ENCODE assay signal across 12 cellular contexts in the genomic region with DNA sequence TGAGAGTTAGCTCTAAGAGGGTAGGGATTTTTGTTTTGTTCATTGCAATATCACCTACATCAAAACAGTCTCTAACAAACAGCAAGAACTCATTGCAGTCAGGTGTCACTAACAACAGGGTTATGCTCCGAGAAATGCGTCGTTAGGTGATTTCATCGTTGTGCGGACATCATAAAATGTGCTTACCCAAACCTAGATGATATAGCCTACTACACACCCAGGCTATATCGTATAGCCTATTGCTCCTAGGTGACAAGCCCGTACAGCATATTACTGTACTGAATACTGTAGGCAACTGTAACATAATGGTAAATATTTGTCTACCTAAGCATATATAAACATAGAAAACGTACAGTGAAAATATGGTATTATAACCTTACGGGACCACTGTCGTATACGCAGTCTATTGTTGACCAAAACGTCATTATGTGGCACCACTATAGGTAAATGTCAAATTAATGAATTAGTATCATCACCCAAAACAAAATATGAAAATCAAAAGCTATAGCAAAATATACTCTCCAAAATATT. TPM values are rescaled to one million over a fixed set of nuclear protein-coding genes. Genes with fewer than 3 reads are reported as not detected.
DNase-seq lines count a peak whose midpoint lies in the region; ATAC-seq and TF ChIP-seq lines count a peak whose summit lies in the region.
"Had no signal": no experiment of that assay in that cellular context is flagged by ENCODE, and none has a peak within 500 bp of the region (broad histone marks: within the 10 kb centered on the region; RNA-seq: fewer than 3 reads in every experiment).

No MANE protein-coding gene starts in this region.

- H3K27ac Mint-ChIP-seq in CD14-positive monocyte (peak overlapping the region in 4 of 7 donors; percentile 78 to 91 (median 88)), activated B cell treated with CpG ODN at 0.5 μM for 24 hours (peak overlapping the region; percentile 83)
- H3K27ac Mint-ChIP-seq: GM23338 had no signal

- no peak overlapping the region for H3K4me3 Mint-ChIP-seq in CD14-positive monocyte
- H3K4me3 Mint-ChIP-seq in activated B cell treated with CpG ODN at 0.5 μM for 24 hours = no peak overlapping the region
- H3K4me3 Mint-ChIP-seq: CD4-positive, CD25-positive, alpha-beta regulatory T cell; GM23338 had no signal

- H3K36me3 Mint-ChIP-seq in CD14-positive monocyte (no peaks in the 10 kb centered on the region), activated B cell treated with CpG ODN at 0.5 μM for 24 hours (ENCODE audit: low read depth) (no peaks in the 10 kb centered on the region)
- H3K36me3 Mint-ChIP-seq: CD4-positive, CD25-positive, alpha-beta regulatory T cell had no signal

- DNase-seq in CD14-positive monocyte (ENCODE audit: low spot score) (no peak), activated B cell treated with CpG ODN at 0.5 μM for 24 hours (no peak), left colon (no peak), transverse colon (peak; percentile 17), SW 1271 (lab: John Stamatoyannopoulos, UW) (no peak), NCI-H524 (lab: John Stamatoyannopoulos, UW) (no peak)
- DNase-seq: CD4-positive, CD25-positive, alpha-beta regulatory T cell; DMS79; H7 had no signal

- no peaks in the 10 kb centered on the region for H3K27me3 ChIP-seq in transverse colon
- H3K27me3 ChIP-seq: BLaER1 had no signal

- no peaks in the 10 kb centered on the region for H3K36me3 ChIP-seq in transverse colon
- H3K36me3 ChIP-seq: BLaER1 had no signal

- in situ Hi-C loops in transverse colon (cut with MboI; ENCODE audit: low pct_ligation_motif_present in 1 of 4, low pct_unique_long_range_greater_than_20kb in 1 of 4, low sequenced_read_pairs in 3 of 4) = no loop called here

- peaks cover 0 to 3% (median 0%) of the 10 kb centered on the region in 7 donors for H3K9me3 Mint-ChIP-seq in CD14-positive monocyte
- no peaks in the 10 kb centered on the region for H3K9me3 Mint-ChIP-seq in activated B cell treated with CpG ODN at 0.5 μM for 24 hours
- H3K9me3 Mint-ChIP-seq: CD4-positive, CD25-positive, alpha-beta regulatory T cell; GM23338 had no signal

- H3K4me1 Mint-ChIP-seq in CD14-positive monocyte (peaks cover 68% of the 10 kb centered on the region), activated B cell treated with CpG ODN at 0.5 μM for 24 hours (peaks cover 49% of the 10 kb centered on the region)

- ATAC-seq in activated B cell treated with CpG ODN at 0.5 μM for 24 hours (ENCODE audit: low read depth) = no peak
- peak; percentile 93 for ATAC-seq in left colon
- ATAC-seq in GM19463 (IDR thresholded peaks at IDR 0.05; ENCODE audit: unreplicated experiment) = no peak
- ATAC-seq: GM23338 had no signal

- TF ChIP-seq EP300 in transverse colon (IDR thresholded peaks at IDR 0.05; ENCODE audit: low read depth) = no peak

- POLR2A ChIA-PET in activated B cell treated with CpG ODN at 0.5 μM for 24 hours (lab: Charles Lee) = interaction anchor here (0.6 to 2.2 kb wide), 3 partner anchors 21 to 1332 kb away, joined by 7 to 15 read pairs (median 14); partner anchors contain the start of genes PLEKHG1 and TAB2

- H3K27me3 Mint-ChIP-seq in CD14-positive monocyte (ENCODE audit: low read depth in 3 of 3) (peaks cover 0 to 3% (median 0%) of the 10 kb centered on the region in 3 donors), activated B cell treated with CpG ODN at 0.5 μM for 24 hours (no peaks in the 10 kb centered on the region)

- TF ChIP-seq POLR2A in transverse colon (IDR thresholded peaks at IDR 0.05) = no peak

- H3K9me3 ChIP-seq in transverse colon = no peaks in the 10 kb centered on the region

- intact Hi-C loops in CD14-positive monocyte (cut with micrococcal nuclease) = no loop called here
- intact Hi-C loops in activated B cell treated with CpG ODN at 0.5 μM for 24 hours (cut with micrococcal nuclease) = no loop called here
- intact Hi-C loops in left colon (cut with DNase I, micrococcal nuclease) = no loop called here
- intact Hi-C loops in transverse colon (cut with DNase I; ENCODE audit: low total_unique reads) = no loop called here

- WGBS in transverse colon (ENCODE audit: low coverage in 1 of 2), 2 donors = 68 to 76% methylated on average over 6 to 12 of the region's 12 CpGs

- TF ChIP-seq CTCF in CD14-positive monocyte (IDR thresholded peaks at IDR 0.05) (no peak), activated B cell treated with CpG ODN at 0.5 μM for 24 hours (IDR thresholded peaks at IDR 0.05) (no peak), transverse colon (IDR thresholded peaks at IDR 0.05) (no peak)

- H3K27ac ChIP-seq in transverse colon = no peak overlapping the region
- H3K27ac ChIP-seq: BLaER1 had no signal

- CTCF ChIA-PET in activated B cell treated with CpG ODN at 0.5 μM for 24 hours (lab: Charles Lee) = interaction anchor here (1.0 to 1.5 kb wide), 3 partner anchors 12 to 165 kb away, joined by 3 read pairs; no protein-coding TSS in a partner anchor

- H3K4me1 ChIP-seq in transverse colon = peaks cover 0 to 3% (median 0%) of the 10 kb centered on the region in 4 donors

- no peak overlapping the region for H3K4me3 ChIP-seq in transverse colon
- H3K4me3 ChIP-seq: BLaER1, GM23338 had no signal

RNA-seq across cellular contexts. Expression of gene TAB2, which starts 49.9 kb away (rescaled TPM):
- 1 to 10 TPM; 3.1 to 6.0 TPM for polyA plus RNA-seq in CD14-positive monocyte
- 62.8 and 69.0 TPM in 2 replicates for total RNA-seq in activated B cell treated with CpG ODN at 0.5 μM for 24 hours
- 10 to 100 TPM; 57.7 to 69.5 TPM for total RNA-seq in left colon
- total RNA-seq in transverse colon = 10 to 100 TPM; 43.6 to 89.9 (median 64.7) TPM
